Comparison of ENCODE assay signal across 1 cellular context in the genomic region with DNA sequence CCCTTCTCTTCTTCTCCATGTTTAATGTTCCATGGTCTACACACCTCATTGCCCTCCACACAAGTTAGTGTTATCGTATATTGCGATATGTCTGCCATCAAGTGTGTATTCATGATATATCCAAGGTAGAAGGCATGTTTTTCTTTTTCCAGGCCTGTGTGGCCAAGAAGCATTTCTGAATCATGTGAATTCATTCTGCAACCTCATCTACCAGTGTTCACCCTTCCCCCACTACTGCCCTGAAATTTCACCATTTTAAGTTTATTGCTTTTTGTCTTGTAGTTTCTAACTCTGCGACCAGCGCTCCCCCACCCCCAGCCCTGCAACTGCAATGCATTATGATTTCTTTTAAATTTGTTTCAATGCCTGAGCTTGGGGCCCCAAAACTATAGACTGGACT.
TF ChIP-seq lines count a peak whose summit lies in the region.

No MANE protein-coding gene starts in this region.

TF ChIP-seq in H1, 55 proteins besides CTCF, POLR2A, EP300 and RAD21:
- TF ChIP-seq SUZ12 (IDR thresholded peaks at IDR 0.05; ENCODE audit: low read length), result no peak
- no peak for TF ChIP-seq CREB1 (IDR thresholded peaks at IDR 0.05)
- no peak for TF ChIP-seq SP1 (IDR thresholded peaks at IDR 0.05; ENCODE audit: low read depth, low read length)
- no peak for TF ChIP-seq KDM4A (IDR thresholded peaks at IDR 0.05; ENCODE audit: low read depth, low read length, severe bottlenecking)
- no peak for TF ChIP-seq ZNF274 (IDR thresholded peaks at IDR 0.05; ENCODE audit: borderline replicate concordance, extremely low read depth, low read length)
- TF ChIP-seq PHF8 (conservative IDR thresholded peaks at IDR 0.05; ENCODE audit: low read depth, low read length), result no peak
- TF ChIP-seq, protein P1, sequence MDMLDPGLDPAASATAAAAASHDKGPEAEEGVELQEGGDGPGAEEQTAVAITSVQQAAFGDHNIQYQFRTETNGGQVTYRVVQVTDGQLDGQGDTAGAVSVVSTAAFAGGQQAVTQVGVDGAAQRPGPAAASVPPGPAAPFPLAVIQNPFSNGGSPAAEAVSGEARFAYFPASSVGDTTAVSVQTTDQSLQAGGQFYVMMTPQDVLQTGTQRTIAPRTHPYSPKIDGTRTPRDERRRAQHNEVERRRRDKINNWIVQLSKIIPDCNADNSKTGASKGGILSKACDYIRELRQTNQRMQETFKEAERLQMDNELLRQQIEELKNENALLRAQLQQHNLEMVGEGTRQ (IDR thresholded peaks at IDR 0.05; ENCODE audit: low read length), result no peak
- TF ChIP-seq, protein P2, sequence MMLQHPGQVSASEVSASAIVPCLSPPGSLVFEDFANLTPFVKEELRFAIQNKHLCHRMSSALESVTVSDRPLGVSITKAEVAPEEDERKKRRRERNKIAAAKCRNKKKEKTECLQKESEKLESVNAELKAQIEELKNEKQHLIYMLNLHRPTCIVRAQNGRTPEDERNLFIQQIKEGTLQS (IDR thresholded peaks at IDR 0.05; ENCODE audit: insufficient read depth, low read depth, low read length), result no peak
- TF ChIP-seq CBX5 (IDR thresholded peaks at IDR 0.05; ENCODE audit: low read depth, low read length), result no peak
- no peak for TF ChIP-seq SIN3A (conservative IDR thresholded peaks at IDR 0.05 in 1 of 2, IDR thresholded peaks at IDR 0.05 in 1 of 2; ENCODE audit: low read depth in 1 of 2, low read length in 2 of 2)
- TF ChIP-seq KDM1A (IDR thresholded peaks at IDR 0.05; ENCODE audit: borderline replicate concordance, low read length), result no peak
- TF ChIP-seq CEBPB (IDR thresholded peaks at IDR 0.05; ENCODE audit: low read depth, low read length), result no peak
- TF ChIP-seq SAP30 (IDR thresholded peaks at IDR 0.05; ENCODE audit: insufficient read depth, insufficient replicate concordance, low read length), result no peak
- TF ChIP-seq SIRT6 (IDR thresholded peaks at IDR 0.05; ENCODE audit: low read length), result no peak
